In the genomic region with DNA sequence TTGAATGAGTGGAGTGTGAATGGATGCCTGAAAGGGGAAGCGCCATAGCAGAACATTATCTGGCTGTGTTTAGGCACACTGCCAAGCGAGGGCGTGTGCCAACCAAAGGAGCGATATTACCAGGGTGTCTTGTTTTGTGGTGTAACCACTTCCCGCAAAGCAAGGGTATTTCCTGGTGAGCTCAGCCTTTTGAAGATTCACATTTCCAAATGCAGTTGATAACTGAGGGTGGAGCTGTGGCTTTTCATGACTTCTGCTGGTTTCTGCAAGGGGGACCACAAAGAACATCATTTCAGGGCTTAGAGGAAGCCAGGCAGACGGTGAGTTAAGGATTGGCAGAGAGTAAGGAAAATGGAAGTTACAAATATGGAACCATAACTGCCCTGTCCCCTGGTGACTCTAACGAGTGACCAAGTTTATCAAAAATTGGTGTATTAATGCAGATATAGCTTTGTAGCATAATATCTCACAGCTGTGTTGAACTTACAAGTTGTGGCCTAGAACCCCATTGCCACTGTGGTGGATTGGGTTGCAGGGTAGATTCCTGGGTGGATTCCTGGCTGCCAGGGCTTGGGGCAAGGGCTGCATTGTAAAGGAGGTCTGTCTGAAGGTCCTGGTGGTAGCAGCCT, we compare ENCODE assay signal across 8 cellular contexts.
DNase-seq lines count a peak whose midpoint lies in the region; ATAC-seq lines count a peak whose summit lies in the region.

No MANE protein-coding gene starts in this region.

- peak; percentile 82 to 88 for ATAC-seq in left cardiac atrium
- no peak for ATAC-seq in GM21526 (IDR thresholded peaks at IDR 0.05; ENCODE audit: low FRiP score, unreplicated experiment)

- DNase-seq in DMS53 (lab: John Stamatoyannopoulos, UW) (peak; percentile 55), DMS53 treated with DMSO at 0.1 percent for 48 hours (lab: John Stamatoyannopoulos, UW; ENCODE audit: unreplicated experiment) (no peak), HT-29 (ENCODE audit: low spot score) (peak; percentile 95), SIG-M5 treated with dmso at 0.1 percent for 504 hours (lab: John Stamatoyannopoulos, UW; ENCODE audit: unreplicated experiment) (peak; percentile 94), activated gamma-delta T cell (lab: John Stamatoyannopoulos, UW) (peak; percentile 13), left cardiac atrium (peak; percentile 79)
- DNase-seq in stimulated activated CD4-positive, alpha-beta T cell treated with anti-CD3 and anti-CD28 coated beads, Interleukin-4, amount 100 ng/mL, for 48 hours (ENCODE audit: low read depth in 2 of 2), result peak; percentile 52 to 72

- intact Hi-C loops in left cardiac atrium (cut with DNase I), result no loop called here
